ENCODE assay signal across 9 cellular contexts in the genomic region with DNA sequence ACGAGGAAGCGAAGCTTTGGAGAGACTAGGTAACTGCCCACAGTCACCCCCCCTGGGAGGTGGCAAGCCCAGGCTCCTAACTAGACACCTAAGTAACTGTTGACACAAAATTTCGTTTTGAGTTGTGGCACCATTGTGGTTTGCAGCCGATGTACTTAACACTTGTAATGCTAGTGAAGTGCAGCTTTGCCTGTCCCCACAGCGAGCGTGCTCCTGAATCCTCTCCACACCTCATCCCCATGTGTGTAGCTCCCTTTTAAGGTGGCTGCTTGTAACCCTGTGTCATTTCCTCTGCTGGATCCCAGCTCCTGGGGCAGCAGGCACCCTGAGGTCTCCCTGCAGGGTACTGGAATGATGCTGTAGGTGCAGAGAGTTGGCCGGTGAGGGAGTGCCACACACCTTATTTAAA.
A peak's percentile ranks its signal among the peaks of the same experiment; 100 is the strongest.
DNase-seq lines count a peak whose midpoint lies in the region; ATAC-seq and TF ChIP-seq lines count a peak whose summit lies in the region.
"Had no signal": no experiment of that assay in that cellular context is flagged by ENCODE, and none has a peak within 500 bp of the region (broad histone marks: within the 10 kb centered on the region; RNA-seq: fewer than 3 reads in every experiment).

No MANE protein-coding gene starts in this region.

- no peak overlapping the region for H3K18ac ChIP-seq in IMR-90 (ENCODE audit: low read depth, low read length)

- H2BK5ac ChIP-seq in IMR-90 (ENCODE audit: low read depth, low read length, poor library complexity, severe bottlenecking): peak overlapping the region; percentile 70

- no peak overlapping the region; the same call in 1 of the 2 replicates for H4K5ac ChIP-seq in IMR-90 (ENCODE audit: low read depth, low read length)

- no peak overlapping the region; the same call in 1 of the 2 replicates for H3K9ac ChIP-seq in IMR-90 (ENCODE audit: low read depth, low read length)

- H3K36me3 ChIP-seq in IMR-90 (ENCODE audit: control insufficient read depth, insufficient read depth, low read length) (peaks cover 18% of the 10 kb centered on the region), osteoblast (ENCODE audit: insufficient read depth, low read length) (peaks cover 15% of the 10 kb centered on the region)

- peaks cover 0 to 35% of the 10 kb centered on the region in 2 experiments; a peak in 2 of 4 replicates for H3K79me1 ChIP-seq in IMR-90 (ENCODE audit: low read depth in 1 of 2, low read length in 2 of 2)

- POLR2A ChIA-PET in IMR-90 (lab: Charles Lee; ENCODE audit: unreplicated experiment): no interaction called here
- POLR2A ChIA-PET in HEK293T (lab: Yijun Ruan, JAX): no interaction called here

- no peak for DNase-seq in IMR-90
- no peak for DNase-seq in osteoblast (ENCODE audit: insufficient read length, low spot score, missing footprints)
- DNase-seq in HEK293T (ENCODE audit: extremely low spot score): no peak
- DNase-seq in islet precursor cell: no peak
- no peak for DNase-seq in stimulated activated CD4-positive, alpha-beta T cell treated with anti-CD3 and anti-CD28 coated beads, Interleukin-4, amount 100 ng/mL, for 4 hours
- DNase-seq: NCI-H226; stimulated activated CD4-positive, alpha-beta T cell treated with anti-CD3 and anti-CD28 coated beads, Interleukin-15, amount 100 ng/mL, for 24 hours had no signal

- H4K91ac ChIP-seq in IMR-90 (ENCODE audit: insufficient read depth, low read depth, low read length): peak overlapping the region; percentile 38; the same call in 1 of the 2 replicates

- H3K79me2 ChIP-seq in osteoblast (ENCODE audit: insufficient read depth, low read length): peaks cover 100% of the 10 kb centered on the region

- H2AK5ac ChIP-seq in IMR-90 (ENCODE audit: low read depth, low read length): peak overlapping the region; percentile 30; the same call in 1 of the 2 replicates

- no peak overlapping the region for H2BK120ac ChIP-seq in IMR-90 (ENCODE audit: low read depth, low read length)

- peak overlapping the region; percentile 46 for H3K23ac ChIP-seq in IMR-90 (ENCODE audit: low read depth, low read length)

- H3K4me1 ChIP-seq in IMR-90 (ENCODE audit: control insufficient read depth, insufficient read depth, low read length) (peaks cover 46% of the 10 kb centered on the region), osteoblast (ENCODE audit: insufficient read depth, low read length) (peaks cover 32% of the 10 kb centered on the region)

- peak overlapping the region; percentile 69 for H3K14ac ChIP-seq in IMR-90 (replicated peaks; ENCODE audit: low read depth, low read length)

- peak overlapping the region; percentile 4; the same call in 1 of the 2 replicates for H2BK20ac ChIP-seq in IMR-90 (ENCODE audit: low read depth, low read length)

- H4K8ac ChIP-seq in IMR-90 (ENCODE audit: low read depth in 2 of 2, low read length in 2 of 2): peak overlapping the region; percentile 25 to 67; a peak in 3 of 4 replicates

- WGBS in IMR-90 (ENCODE audit: extremely low coverage in 2 of 2, insufficient read length in 1 of 2), 2 experiments: no CpG with 5 or more reads among the region's 7 CpGs

- peak overlapping the region; percentile 2 for H3K4me2 ChIP-seq in IMR-90 (ENCODE audit: low read depth, low read length)
- H3K4me2 ChIP-seq in osteoblast (ENCODE audit: insufficient read depth, low read length): no peak overlapping the region

- peak overlapping the region; percentile 6 for H2AK9ac ChIP-seq in IMR-90 (replicated peaks; ENCODE audit: low read depth, low read length, poor library complexity)

- TF ChIP-seq POLR2A in IMR-90 (IDR thresholded peaks at IDR 0.05; ENCODE audit: low read depth, low read length): no peak

- no peak overlapping the region for H2BK15ac ChIP-seq in IMR-90 (ENCODE audit: low read depth, low read length)

- H3K56ac ChIP-seq in IMR-90 (ENCODE audit: extremely low read depth, insufficient read depth, low read length): no peak overlapping the region

- peaks cover 32% of the 10 kb centered on the region for H3K9me1 ChIP-seq in IMR-90 (ENCODE audit: insufficient read depth, low read length)

- H3K4ac ChIP-seq in IMR-90 (ENCODE audit: low read depth, low read length): peak overlapping the region; percentile 27

- H3K4me3 ChIP-seq in IMR-90 (ENCODE audit: insufficient read depth, low read depth, low read length) (no peak overlapping the region), osteoblast (ENCODE audit: insufficient read depth, low read length) (no peak overlapping the region)

- H4K20me1 ChIP-seq in IMR-90 (ENCODE audit: insufficient read depth, low read length) (peaks cover 96% of the 10 kb centered on the region), osteoblast (ENCODE audit: insufficient read depth, low read length) (peaks cover 25% of the 10 kb centered on the region)

- dilution Hi-C loops in IMR-90 (cut with HindIII; ENCODE audit: low sequenced_read_pairs, unreplicated experiment): no loop called here

- H3K27ac ChIP-seq in IMR-90 (ENCODE audit: insufficient read depth, low read length): peak overlapping the region; percentile 47
- peak overlapping the region; percentile 27 for H3K27ac ChIP-seq in osteoblast (ENCODE audit: low read depth, low read length)

- in situ Hi-C loops in IMR-90 (cut with MboI; ENCODE audit: low sequenced_read_pairs): no loop called here

- H3K27me3 ChIP-seq in IMR-90 (ENCODE audit: control insufficient read depth, insufficient read depth, low read length) (no peaks in the 10 kb centered on the region), osteoblast (ENCODE audit: insufficient read depth, low read length) (no peaks in the 10 kb centered on the region)

- TF ChIP-seq RAD21 in IMR-90 (IDR thresholded peaks at IDR 0.05; ENCODE audit: low read length): no peak

- ATAC-seq in GM19035 (IDR thresholded peaks at IDR 0.05; ENCODE audit: unreplicated experiment) (peak; percentile 69), HG02623 (IDR thresholded peaks at IDR 0.05; ENCODE audit: unreplicated experiment) (peak; percentile 56), IMR-90 (ENCODE audit: low read depth) (no peak)

- H2AFZ ChIP-seq in IMR-90 (replicated peaks; ENCODE audit: low read length, poor library complexity) (no peak overlapping the region), osteoblast (ENCODE audit: low read length) (no peak overlapping the region)

- intact Hi-C loops in IMR-90 (cut with micrococcal nuclease): no loop called here

- CTCF ChIA-PET in IMR-90 (lab: Yijun Ruan, JAX) (no interaction called here), HEK293T (lab: Yijun Ruan, JAX) (no interaction called here)

- TF ChIP-seq CTCF in IMR-90 (conservative IDR thresholded peaks at IDR 0.05; ENCODE audit: low read depth, low read length): no peak
- no peak for TF ChIP-seq CTCF in osteoblast (IDR thresholded peaks at IDR 0.05; ENCODE audit: extremely low read depth, low read depth, low read length)

- BruUV-seq in IMR-90 (replicated peaks; lab: Mats Ljungman, UMichigan): no TSS peak

- peaks cover 4% of the 10 kb centered on the region; the same call in 1 of the 2 replicates for H3K9me3 ChIP-seq in IMR-90 (ENCODE audit: control insufficient read depth, insufficient read depth, low read length)
- no peaks in the 10 kb centered on the region for H3K9me3 ChIP-seq in osteoblast (ENCODE audit: low read depth, low read length)

TF ChIP-seq in IMR-90, 13 proteins besides CTCF, POLR2A, EP300 and RAD21:
- TF ChIP-seq SMC3 (IDR thresholded peaks at IDR 0.05; ENCODE audit: low read depth, low read length) (no peak), NFE2L2 (IDR thresholded peaks at IDR 0.05; ENCODE audit: low read depth, low read length) (no peak), RFX5 (IDR thresholded peaks at IDR 0.05; ENCODE audit: low read depth, low read length) (no peak), MAZ (IDR thresholded peaks at IDR 0.05; ENCODE audit: borderline replicate concordance, low read depth, low read length) (no peak), CEBPB (IDR thresholded peaks at IDR 0.05; ENCODE audit: low read depth, low read length) (no peak), RCOR1 (IDR thresholded peaks at IDR 0.05; ENCODE audit: insufficient replicate concordance, low read length) (no peak)
- TF ChIP-seq, protein P1, sequence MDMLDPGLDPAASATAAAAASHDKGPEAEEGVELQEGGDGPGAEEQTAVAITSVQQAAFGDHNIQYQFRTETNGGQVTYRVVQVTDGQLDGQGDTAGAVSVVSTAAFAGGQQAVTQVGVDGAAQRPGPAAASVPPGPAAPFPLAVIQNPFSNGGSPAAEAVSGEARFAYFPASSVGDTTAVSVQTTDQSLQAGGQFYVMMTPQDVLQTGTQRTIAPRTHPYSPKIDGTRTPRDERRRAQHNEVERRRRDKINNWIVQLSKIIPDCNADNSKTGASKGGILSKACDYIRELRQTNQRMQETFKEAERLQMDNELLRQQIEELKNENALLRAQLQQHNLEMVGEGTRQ (IDR thresholded peaks at IDR 0.05; ENCODE audit: low read depth, low read length): no peak

TF ChIP-seq in HEK293T, 16 proteins besides CTCF, POLR2A, EP300 and RAD21:
- TF ChIP-seq ELF4 (IDR thresholded peaks at IDR 0.05) (no peak), LEF1 (IDR thresholded peaks at IDR 0.05; ENCODE audit: borderline replicate concordance) (no peak), FOXK2 (IDR thresholded peaks at IDR 0.05) (no peak), L3MBTL2 (conservative IDR thresholded peaks at IDR 0.05) (no peak), BHLHE40 (IDR thresholded peaks at IDR 0.05; ENCODE audit: borderline replicate concordance) (no peak), HDGF (IDR thresholded peaks at IDR 0.05; ENCODE audit: borderline replicate concordance) (no peak), ZNF384 (IDR thresholded peaks at IDR 0.05) (no peak), NFRKB (IDR thresholded peaks at IDR 0.05) (no peak), SP1 (IDR thresholded peaks at IDR 0.05) (no peak), ARNT (IDR thresholded peaks at IDR 0.05) (no peak)
- TF ChIP-seq, protein P2, sequence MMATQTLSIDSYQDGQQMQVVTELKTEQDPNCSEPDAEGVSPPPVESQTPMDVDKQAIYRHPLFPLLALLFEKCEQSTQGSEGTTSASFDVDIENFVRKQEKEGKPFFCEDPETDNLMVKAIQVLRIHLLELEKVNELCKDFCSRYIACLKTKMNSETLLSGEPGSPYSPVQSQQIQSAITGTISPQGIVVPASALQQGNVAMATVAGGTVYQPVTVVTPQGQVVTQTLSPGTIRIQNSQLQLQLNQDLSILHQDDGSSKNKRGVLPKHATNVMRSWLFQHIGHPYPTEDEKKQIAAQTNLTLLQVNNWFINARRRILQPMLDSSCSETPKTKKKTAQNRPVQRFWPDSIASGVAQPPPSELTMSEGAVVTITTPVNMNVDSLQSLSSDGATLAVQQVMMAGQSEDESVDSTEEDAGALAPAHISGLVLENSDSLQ (IDR thresholded peaks at IDR 0.05): no peak
